8 cellular contexts compared by ENCODE assay signal in the genomic region with DNA sequence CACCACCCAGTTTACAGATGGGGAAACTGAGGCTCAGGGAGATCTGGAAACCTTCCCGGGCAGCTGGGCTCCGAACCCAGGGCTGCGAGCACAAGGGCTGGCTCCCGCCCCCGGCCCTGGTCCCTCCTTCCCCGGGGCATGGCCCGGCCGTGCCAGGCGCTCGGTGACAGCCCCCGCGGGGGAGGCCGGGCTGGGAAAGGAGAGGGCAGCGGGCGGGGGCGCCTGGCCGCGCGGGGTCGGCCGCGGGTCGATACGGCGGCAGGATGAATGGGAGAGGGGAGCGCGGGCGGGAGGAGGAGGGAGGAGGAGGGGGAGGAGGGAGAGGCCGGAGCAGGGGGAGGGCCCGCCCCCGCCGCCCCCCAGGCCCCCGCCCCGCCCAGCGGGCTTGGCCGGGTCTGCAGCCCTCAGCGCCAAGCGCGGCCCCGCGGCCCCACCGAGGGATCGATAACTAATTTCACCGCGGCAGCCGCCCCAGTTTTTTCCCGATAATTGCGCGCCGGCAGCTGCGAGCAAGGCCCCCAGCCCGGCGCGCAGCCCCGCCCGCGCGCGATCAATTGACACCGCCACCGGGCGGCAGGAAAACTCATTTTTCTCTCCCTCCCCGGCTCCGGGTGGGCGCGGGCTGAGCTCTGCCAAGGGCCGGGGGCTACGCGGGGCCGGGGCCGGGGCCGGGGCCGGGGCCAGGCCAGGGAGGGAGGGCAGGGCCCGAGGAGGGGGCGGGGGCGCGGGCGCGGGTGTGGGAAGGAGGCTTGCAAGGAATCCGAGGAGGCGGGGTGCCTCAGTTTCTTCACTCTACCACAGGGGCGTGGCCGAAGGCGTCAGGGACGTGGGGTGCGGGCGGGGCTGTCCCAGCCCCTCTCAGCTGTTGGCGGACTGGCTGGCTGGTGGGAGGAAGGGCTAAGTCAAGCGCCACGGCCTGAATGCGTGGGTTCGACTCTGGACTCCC. TPM values are rescaled to one million over a fixed set of nuclear protein-coding genes. Genes with fewer than 3 reads are reported as not detected.
DNase-seq lines count a peak whose midpoint lies in the region; ATAC-seq, FAIRE-seq and TF ChIP-seq lines count a peak whose summit lies in the region.

No MANE protein-coding gene starts in this region.

- H4K20me1 ChIP-seq in BLaER1 (no peaks in the 10 kb centered on the region), K562 (replicated peaks; ENCODE audit: control insufficient read depth, insufficient read depth, low read length) (no peaks in the 10 kb centered on the region)

- H3K36me3 ChIP-seq in BLaER1 (no peaks in the 10 kb centered on the region), MG63 (no peaks in the 10 kb centered on the region), K562 (ENCODE audit: control insufficient read depth, insufficient read depth, low read length) (no peaks in the 10 kb centered on the region), spleen (no peaks in the 10 kb centered on the region)

- TF ChIP-seq RAD21 in K562 (CRISPR knock-in tag; conservative IDR thresholded peaks at IDR 0.05 in 1 of 2, IDR thresholded peaks at IDR 0.05 in 1 of 2), result no peak

- ATAC-seq in K562 (peak; percentile 41), GM21515 (IDR thresholded peaks at IDR 0.05; ENCODE audit: unreplicated experiment) (no peak)

- POLR2A ChIA-PET in K562 (lab: Yijun Ruan, JAX), result interaction anchor here (0.6 to 2.8 kb wide), 3 partner anchors 15 to 1383 kb away, joined by 3 to 13 read pairs (median 4); no protein-coding TSS in a partner anchor

- BruUV-seq in K562 (replicated peaks; lab: Mats Ljungman, UMichigan), result no TSS peak

- TF ChIP-seq CTCF in K562 (IDR thresholded peaks at IDR 0.05 in 2 of 3, conservative IDR thresholded peaks at IDR 0.05 in 1 of 3; ENCODE audit: insufficient read depth in 2 of 3, low read depth in 1 of 3, low read length in 3 of 3) (0 out of 6 replicates have a peak, but pooled peaks of 1 of the 3 experiments have one; percentile 5), spleen (IDR thresholded peaks at IDR 0.05 in 8 of 11, conservative IDR thresholded peaks at IDR 0.05 in 3 of 11) (peak in 2 of 11 experiments; percentile 9 to 12)

- H3K9ac ChIP-seq in BLaER1 (no peak overlapping the region), K562 (ENCODE audit: insufficient read depth in 1 of 2, low read depth in 2 of 2, low read length in 2 of 2) (peak overlapping the region in 1 of 2 experiments; percentile 90; a peak in 2 of 4 replicates)

- peak; percentile 57 for DNase-seq in MG63
- peak; percentile 49 to 84 (median 67) for DNase-seq in K562 (ENCODE audit: extremely low read depth in 1 of 4, low spot score in 3 of 4)
- DNase-seq in iris pigment epithelial cell (ENCODE audit: low read depth), result peak; percentile 71
- no peak for DNase-seq in spleen
- no peak for DNase-seq in SW 1271 (lab: John Stamatoyannopoulos, UW)
- DNase-seq in occipital lobe (lab: John Stamatoyannopoulos, UW), result no peak

- H3K4me1 ChIP-seq in BLaER1 (peaks cover 27% of the 10 kb centered on the region), K562 (replicated peaks in 1 of 2; ENCODE audit: control insufficient read depth in 2 of 2, insufficient read depth in 2 of 2, low read length in 2 of 2) (peaks cover 27 to 43% of the 10 kb centered on the region in 2 experiments), spleen (peaks cover 0 to 43% (median 35%) of the 10 kb centered on the region in 6 donors)

- H2AFZ ChIP-seq in K562 (ENCODE audit: low read depth, low read length), result peak overlapping the region; percentile 91

- intact Hi-C loops in K562 (cut with micrococcal nuclease) (loop anchor here (2.0 kb wide), 1 partner anchor 80 kb away; no protein-coding TSS in a partner anchor), spleen (cut with DNase I; ENCODE audit: low total_unique reads) (no loop called here)

- no peak overlapping the region for H3K27ac ChIP-seq in BLaER1
- H3K27ac ChIP-seq in K562 (ENCODE audit: extremely low read depth, low read depth, low read length), result peak overlapping the region; percentile 25; the same call in 1 of the 3 replicates
- H3K27ac ChIP-seq in spleen, result peak overlapping the region in 7 of 8 donors; percentile 45 to 76 (median 63)

- H3K9me3 ChIP-seq in BLaER1 (no peaks in the 10 kb centered on the region), MG63 (no peaks in the 10 kb centered on the region), K562 (replicated peaks; ENCODE audit: control insufficient read depth, insufficient read depth, low read depth, low read length) (peaks cover 1% of the 10 kb centered on the region; the same call in 1 of the 2 replicates), spleen (peaks cover 0 to 2% (median 0%) of the 10 kb centered on the region in 8 donors)

- in situ Hi-C loops in K562 (cut with MboI), result no loop called here

- H3K4me2 ChIP-seq in BLaER1 (peak overlapping the region; percentile 83), K562 (ENCODE audit: insufficient read depth, low read length) (peak overlapping the region; percentile 65)

- no peak for TF ChIP-seq POLR2A in K562 (conservative IDR thresholded peaks at IDR 0.05)
- no peak for TF ChIP-seq POLR2A in spleen (IDR thresholded peaks at IDR 0.05)

- no peaks in the 10 kb centered on the region for H3K79me2 ChIP-seq in K562 (ENCODE audit: control insufficient read depth, insufficient read depth, low read length)

- H3K9me1 ChIP-seq in K562 (ENCODE audit: control insufficient read depth, insufficient read depth, low read length), result no peaks in the 10 kb centered on the region

- FAIRE-seq in K562 (lab: Jason Lieb, UNC), result no peak

- TF ChIP-seq EP300 in K562 (IDR thresholded peaks at IDR 0.05; ENCODE audit: low read length), result no peak

- CTCF ChIA-PET in K562 (lab: Yijun Ruan, JAX; ENCODE audit: low intra/inter-chr PET ratio), result interaction anchor here (1.1 kb wide), 1 partner anchor 42 kb away, joined by 3 read pairs; no protein-coding TSS in a partner anchor

- peaks cover 44% of the 10 kb centered on the region for H3K27me3 ChIP-seq in BLaER1
- H3K27me3 ChIP-seq in MG63, result no peaks in the 10 kb centered on the region
- no peaks in the 10 kb centered on the region for H3K27me3 ChIP-seq in K562 (ENCODE audit: control insufficient read depth in 2 of 2, insufficient read depth in 2 of 2, low read length in 2 of 2)
- H3K27me3 ChIP-seq in spleen (replicated peaks in 1 of 7), result peaks cover 0 to 42% (median 19%) of the 10 kb centered on the region in 7 donors

- H3K4me3 ChIP-seq in BLaER1 (peak overlapping the region; percentile 61), MG63 (peak overlapping the region; percentile 38), K562 (peak overlapping the region; percentile 42), spleen (peak overlapping the region; percentile 18 to 68 (median 28))

- WGBS in K562 (ENCODE audit: insufficient coverage, low coverage, missing lambda C conversion rate), result 5% methylated on average over 20 of the region's 92 CpGs
- 4 to 8% (median 4%) methylated on average over 21 to 92 of the region's 92 CpGs for WGBS in spleen, 5 donors

TF ChIP-seq in K562, 482 proteins besides CTCF, POLR2A, EP300 and RAD21 (continues in another document):
- TF ChIP-seq ZFX (CRISPR knock-in tag; IDR thresholded peaks at IDR 0.05) (peak; percentile 51), TARDBP (IDR thresholded peaks at IDR 0.05) (no peak)

RNA-seq across cellular contexts. Expression of a gene that starts 52.1 kb away (rescaled TPM):
- total RNA-seq in MG63 (2014; rRNA removed; shearing (Covaris generic); ENCODE audit: low replicate concordance), result not detected in 2 replicates
- total RNA-seq in K562 (2011; cell fraction: chromatin; rRNA removed; ENCODE audit: low replicate concordance), result not detected in 2 replicates
- not detected in 2 replicates for total RNA-seq in K562 (2011; cell fraction: nucleolus; rRNA removed)
- total RNA-seq in K562 (2011; cell fraction: nucleoplasm; rRNA removed), result not detected in 2 replicates
- 0.12 TPM in 1 of 2 replicates, not detected in the other for total RNA-seq in K562 (2014; rRNA removed)
- total RNA-seq in K562 (2014; rRNA removed; fragmentation: Illumina TruSeq; extraction: Trizol), result not detected in 2 replicates
- not detected in 2 replicates for total RNA-seq in K562 (2015; rRNA removed; fragmentation: Illumina TruSeq; extraction: Trizol)
- total RNA-seq in K562 (2021), result not detected in 2 replicates
- polyA plus RNA-seq in K562 (2011; rRNA removed), result not detected in 2 replicates
- not detected in 2 replicates for polyA plus RNA-seq in K562 (2011; cell fraction: cytosol; rRNA removed)
- not detected in 2 replicates for polyA plus RNA-seq in K562 (2011; cell fraction: nucleus; rRNA removed)
- polyA plus RNA-seq in K562 (2012), result not detected in 2 replicates
- polyA plus RNA-seq in K562 (2014; fragmentation: Illumina TruSeq; extraction: Trizol), result not detected in 2 replicates
- polyA plus RNA-seq in K562 (2014; fragmentation: Nextera tagmentation; extraction: Ambion mirVana), result not detected
- not detected in 2 replicates for polyA plus RNA-seq in K562 (2014; rRNA removed)
- polyA minus RNA-seq in K562 (2011; rRNA and poly(A)+ RNA removed), result not detected in 2 replicates
- polyA minus RNA-seq in K562 (2011; cell fraction: cytosol; rRNA and poly(A)+ RNA removed), result not detected in 2 replicates
- not detected in 2 replicates for polyA minus RNA-seq in K562 (2011; cell fraction: nucleus; rRNA and poly(A)+ RNA removed)
- total RNA-seq in spleen, result under 1 TPM in 1 of 7 donors, not detected in 6; 0.22 TPM
- polyA plus RNA-seq in spleen, result under 1 TPM; 0.12 to 0.46 (median 0.16) TPM
- total RNA-seq in occipital lobe, result not detected

RNA-seq across cellular contexts. Expression of a gene that starts 57.1 kb away (rescaled TPM):
- total RNA-seq in MG63 (2014; rRNA removed; shearing (Covaris generic); ENCODE audit: low replicate concordance), result 82.0 and 99.2 TPM in 2 replicates
- 28.6 and 94.1 TPM in 2 replicates for total RNA-seq in K562 (2011; cell fraction: chromatin; rRNA removed; ENCODE audit: low replicate concordance)
- 70.3 and 71.4 TPM in 2 replicates for total RNA-seq in K562 (2011; cell fraction: nucleolus; rRNA removed)
- total RNA-seq in K562 (2011; cell fraction: nucleoplasm; rRNA removed), result 51.0 and 57.9 TPM in 2 replicates
- total RNA-seq in K562 (2014; rRNA removed), result 116 and 120 TPM in 2 replicates
- 49.6 and 59.2 TPM in 2 replicates for total RNA-seq in K562 (2014; rRNA removed; fragmentation: Illumina TruSeq; extraction: Trizol)
- total RNA-seq in K562 (2015; rRNA removed; fragmentation: Illumina TruSeq; extraction: Trizol), result 74.3 and 78.1 TPM in 2 replicates
- 108 and 110 TPM in 2 replicates for total RNA-seq in K562 (2021)
- polyA plus RNA-seq in K562 (2011; rRNA removed), result 74.7 and 79.2 TPM in 2 replicates
- polyA plus RNA-seq in K562 (2011; cell fraction: cytosol; rRNA removed), result 89.1 and 124 TPM in 2 replicates
- 42.9 and 47.3 TPM in 2 replicates for polyA plus RNA-seq in K562 (2011; cell fraction: nucleus; rRNA removed)
- 42.1 and 72.6 TPM in 2 replicates for polyA plus RNA-seq in K562 (2012)
- 80.6 and 113 TPM in 2 replicates for polyA plus RNA-seq in K562 (2014; fragmentation: Illumina TruSeq; extraction: Trizol)
- polyA plus RNA-seq in K562 (2014; fragmentation: Nextera tagmentation; extraction: Ambion mirVana), result 10 to 100 TPM; 42.1 to 67.0 TPM
- polyA plus RNA-seq in K562 (2014; rRNA removed), result 111 and 121 TPM in 2 replicates
- 34.5 and 60.2 TPM in 2 replicates for polyA minus RNA-seq in K562 (2011; rRNA and poly(A)+ RNA removed)
- polyA minus RNA-seq in K562 (2011; cell fraction: cytosol; rRNA and poly(A)+ RNA removed), result 23.4 and 42.2 TPM in 2 replicates
- 14.7 and 15.7 TPM in 2 replicates for polyA minus RNA-seq in K562 (2011; cell fraction: nucleus; rRNA and poly(A)+ RNA removed)
- 10 to 100 TPM; 22.8 to 49.3 (median 35.8) TPM for total RNA-seq in spleen
- 10 to 100 TPM; 24.8 to 50.5 (median 39.1) TPM for polyA plus RNA-seq in spleen
- total RNA-seq in occipital lobe, result 11.2 TPM

Comparison
In these comparisons a context has a peak if more than half of its experiments do, and no peak if none do; other contexts are left out.
1. DNase-seq: peak in MG63 (single experiment), K562 (4 of 4) and iris pigment epithelial cell (single experiment); none in spleen (single experiment), SW 1271 (0 of 2) and occipital lobe (single experiment).
2. Peak in every context shown above with its lines, with median percentiles within 50 percentile points of each other: H3K4me3 ChIP-seq.